In genomic region chr2:207352978-207353377, GRCh38 we compare ENCODE assay signal across 8 cellular contexts.
DNase-seq lines count a peak whose midpoint lies in the region; ATAC-seq and TF ChIP-seq lines count a peak whose summit lies in the region.

No MANE protein-coding gene starts in this region.

- intact Hi-C loops in esophagus muscularis mucosa (cut with DNase I), result loop anchor here (10.0 kb wide), 1 partner anchor 368 kb away; no protein-coding TSS in a partner anchor

- TF ChIP-seq EP300 in esophagus muscularis mucosa (IDR thresholded peaks at IDR 0.05), result no peak

- TF ChIP-seq CTCF in GM13977 (IDR thresholded peaks at IDR 0.05; ENCODE audit: extremely low read depth, insufficient read depth, missing control alignments), result peak; percentile 14
- peak; percentile 36 to 39 (median 36) for TF ChIP-seq CTCF in esophagus muscularis mucosa (IDR thresholded peaks at IDR 0.05)

- H3K27ac ChIP-seq in esophagus muscularis mucosa (replicated peaks in 1 of 4), result peak overlapping the region in 3 of 4 donors; percentile 4 to 59 (median 56)

- no peaks in the 10 kb centered on the region for H3K27me3 ChIP-seq in esophagus muscularis mucosa

- H3K4me1 ChIP-seq in esophagus muscularis mucosa, result peaks cover 0 to 12% (median 8%) of the 10 kb centered on the region in 4 donors

- in situ Hi-C loops in GM13977 (cut with MboI; ENCODE audit: low pct_unique_long_range_greater_than_20kb, low sequenced_read_pairs, unreplicated experiment), result no loop called here

- WGBS in esophagus muscularis mucosa, result 65% methylated on average over 2 of the region's 2 CpGs

- TF ChIP-seq POLR2A in esophagus muscularis mucosa (IDR thresholded peaks at IDR 0.05; ENCODE audit: low read depth), result no peak

- H3K36me3 ChIP-seq in esophagus muscularis mucosa, result no peaks in the 10 kb centered on the region

- DNase-seq in GM13977 (ENCODE audit: low spot score) (peak; percentile 19), esophagus muscularis mucosa (ENCODE audit: extremely low spot score) (no peak), NCI-H526 treated with DMSO at 0.1 percent for 48 hours (lab: John Stamatoyannopoulos, UW) (no peak), NCI-H2029 treated with DMSO at 0.1 percent for 48 hours (lab: John Stamatoyannopoulos, UW) (no peak), EL (no peak)
- peak; percentile 41 for DNase-seq in Jurkat, Clone E6-1 (ENCODE audit: low read depth, low spot score)

- ATAC-seq in GM21390 (IDR thresholded peaks at IDR 0.05; ENCODE audit: unreplicated experiment) (peak; percentile 92), HG02970 (IDR thresholded peaks at IDR 0.05; ENCODE audit: low FRiP score, unreplicated experiment) (no peak)

- no peak overlapping the region for H3K4me3 ChIP-seq in Jurkat, Clone E6-1 (ENCODE audit: low read length)
- no peak overlapping the region for H3K4me3 ChIP-seq in esophagus muscularis mucosa

- no peaks in the 10 kb centered on the region for H3K9me3 ChIP-seq in esophagus muscularis mucosa

Comparison
In these comparisons a context has a peak if more than half of its experiments do, and no peak if none do; other contexts are left out.
1. DNase-seq: peak in GM13977 (single experiment) and Jurkat, Clone E6-1 (single experiment); none in esophagus muscularis mucosa (single experiment), NCI-H526 treated with DMSO at 0.1 percent for 48 hours (single experiment), NCI-H2029 treated with DMSO at 0.1 percent for 48 hours (single experiment) and EL (single experiment).